ENCODE assay signal across 20 cellular contexts in the genomic region with DNA sequence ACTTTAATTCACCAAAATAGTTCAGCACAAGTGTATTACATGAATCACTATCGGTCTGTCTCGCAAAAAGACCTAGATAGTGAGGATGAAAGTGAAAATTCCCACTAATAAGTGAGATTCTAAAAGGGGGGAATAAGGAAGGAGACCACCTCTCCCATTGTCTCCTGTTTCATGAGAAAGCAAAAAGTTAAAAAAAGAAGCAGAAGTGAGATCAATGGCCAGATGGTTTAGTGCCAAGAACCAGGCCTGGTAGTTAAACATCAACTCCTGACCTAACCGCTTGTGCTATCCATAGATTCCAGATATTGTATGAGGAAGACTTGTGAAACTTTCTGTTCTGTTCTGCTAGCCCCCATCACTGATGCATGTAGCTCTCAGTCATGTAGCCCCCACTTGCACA.
DNase-seq lines count a peak whose midpoint lies in the region; ATAC-seq, FAIRE-seq and TF ChIP-seq lines count a peak whose summit lies in the region.
"Had no signal": no experiment of that assay in that cellular context is flagged by ENCODE, and none has a peak within 500 bp of the region (broad histone marks: within the 10 kb centered on the region; RNA-seq: fewer than 3 reads in every experiment).

No MANE protein-coding gene starts in this region.

- H3K4me1 ChIP-seq in right lobe of liver = peaks cover 0 to 20% (median 6%) of the 10 kb centered on the region in 4 donors

- ATAC-seq in right lobe of liver = peak; percentile 78 to 88 (median 81)
- no peak for ATAC-seq in HG03280 (IDR thresholded peaks at IDR 0.05; ENCODE audit: unreplicated experiment)

- no peak for DNase-seq in GM18507 (ENCODE audit: extremely low spot score, insufficient read length, low read depth)
- peak; percentile 59 for DNase-seq in MV-4-11 (lab: John Stamatoyannopoulos, UW)
- DNase-seq in epithelial cell of proximal tubule (ENCODE audit: low read depth) = peak; percentile 38
- DNase-seq in right lobe of liver = peak in 1 of 3 donors; percentile 68
- DNase-seq in NCI-H1417 (lab: John Stamatoyannopoulos, UW) = no peak
- no peak for DNase-seq in D721Med (ENCODE audit: insufficient read length, low spot score)
- DNase-seq: CD4-positive, CD25-positive, alpha-beta regulatory T cell; COR-L47; NCI-H1105 treated with DMSO at 0.1 percent for 48 hours; NCI-H1694; NCI-H2081; NCI-H2171 treated with DMSO at 0.1 percent for 48 hours; NCI-H524 treated with DMSO at 0.1 percent for 48 hours; Right ventricle myocardium superior; SW 1271 had no signal

- H3K36me3 ChIP-seq in right lobe of liver = no peaks in the 10 kb centered on the region

- no peaks in the 10 kb centered on the region for H3K27me3 ChIP-seq in right lobe of liver

- no peak overlapping the region for H3K4me3 ChIP-seq in epithelial cell of proximal tubule (ENCODE audit: low read depth, low read length)
- no peak overlapping the region for H3K4me3 ChIP-seq in right lobe of liver
- H3K4me3 ChIP-seq: SK-N-MC had no signal

- H3K27ac ChIP-seq in right lobe of liver = peak overlapping the region in 2 of 3 donors; percentile 45 to 52
- H3K27ac ChIP-seq: HL-60, KMS-11, SK-N-MC had no signal

- TF ChIP-seq CTCF in epithelial cell of proximal tubule (conservative IDR thresholded peaks at IDR 0.05; ENCODE audit: low read depth, low read length) = no peak
- TF ChIP-seq CTCF in right lobe of liver (IDR thresholded peaks at IDR 0.05) = no peak
- TF ChIP-seq CTCF in D721Med (IDR thresholded peaks at IDR 0.05; ENCODE audit: insufficient read depth, missing control alignments) = no peak

- FAIRE-seq in GM18507 (lab: Jason Lieb, UNC) = peak; percentile 35
- FAIRE-seq in D721Med (lab: Jason Lieb, UNC) = no peak
- FAIRE-seq: G401.6 had no signal

- no peaks in the 10 kb centered on the region for H3K9me3 ChIP-seq in right lobe of liver

- 47% methylated on average over 3 of the region's 3 CpGs for WGBS in right lobe of liver (ENCODE audit: insufficient coverage, low coverage, low lambda C conversion rate, missing lambda C conversion rate)

- intact Hi-C loops in right lobe of liver (cut with DNase I) = no loop called here

- no peak for TF ChIP-seq POLR2A in right lobe of liver (IDR thresholded peaks at IDR 0.05)

Comparison
In these comparisons a context has a peak if more than half of its experiments do, and no peak if none do; other contexts are left out.
1. DNase-seq: peak in MV-4-11 (single experiment) and epithelial cell of proximal tubule (single experiment); none in GM18507 (single experiment), NCI-H1417 (0 of 3) and D721Med (single experiment).